Comparison of ENCODE assay signal across 1 cellular context in genomic region chr7:44213872-44214595, GRCh38.
TF ChIP-seq lines count a peak whose summit lies in the region.

No MANE protein-coding gene starts in this region.

TF ChIP-seq in H1, 55 proteins besides CTCF, POLR2A, EP300 and RAD21:
- TF ChIP-seq USF2 (IDR thresholded peaks at IDR 0.05; ENCODE audit: low read length) (no peak), NRF1 (IDR thresholded peaks at IDR 0.05; ENCODE audit: low read depth, low read length) (no peak), SRF (IDR thresholded peaks at IDR 0.05; ENCODE audit: low read depth, low read length) (no peak), CEBPB (IDR thresholded peaks at IDR 0.05; ENCODE audit: low read depth, low read length) (no peak), CHD2 (IDR thresholded peaks at IDR 0.05; ENCODE audit: low read length) (no peak), CHD1 (IDR thresholded peaks at IDR 0.05; ENCODE audit: low read depth, low read length) (no peak), GABPA (IDR thresholded peaks at IDR 0.05; ENCODE audit: borderline replicate concordance, insufficient read depth, low read length) (no peak), SP1 (IDR thresholded peaks at IDR 0.05; ENCODE audit: low read depth, low read length) (peak; percentile 95), SP4 (IDR thresholded peaks at IDR 0.05; ENCODE audit: low read length) (peak; percentile 69; the same call in 1 of the 2 replicates), NANOG (IDR thresholded peaks at IDR 0.05; ENCODE audit: insufficient read depth, low read depth, low read length, poor library complexity, severe bottlenecking) (no peak), RFX5 (IDR thresholded peaks at IDR 0.05; ENCODE audit: borderline replicate concordance, low read depth, low read length) (no peak), E2F6 (IDR thresholded peaks at IDR 0.05) (no peak), SAP30 (IDR thresholded peaks at IDR 0.05; ENCODE audit: insufficient read depth, insufficient replicate concordance, low read length) (no peak), PHF8 (conservative IDR thresholded peaks at IDR 0.05; ENCODE audit: low read depth, low read length) (no peak), ASH2L (IDR thresholded peaks at IDR 0.05; ENCODE audit: low read length) (no peak), YY1 (IDR thresholded peaks at IDR 0.05; ENCODE audit: low read depth, low read length) (0 out of 2 replicates have a peak, but pooled peaks have one; percentile 42), SIRT6 (IDR thresholded peaks at IDR 0.05; ENCODE audit: low read length) (no peak), ZNF274 (IDR thresholded peaks at IDR 0.05; ENCODE audit: borderline replicate concordance, extremely low read depth, low read length) (no peak), TCF12 (IDR thresholded peaks at IDR 0.05; ENCODE audit: low read depth, low read length) (no peak), KDM1A (IDR thresholded peaks at IDR 0.05; ENCODE audit: borderline replicate concordance, low read length) (no peak), TEAD4 (IDR thresholded peaks at IDR 0.05; ENCODE audit: low read depth, low read length) (no peak), HDAC6 (IDR thresholded peaks at IDR 0.05; ENCODE audit: low read depth, low read length) (no peak), KDM5A (IDR thresholded peaks at IDR 0.05; ENCODE audit: low read length) (no peak), RNF2 (IDR thresholded peaks at IDR 0.05; ENCODE audit: borderline replicate concordance, low read depth, low read length, missing control alignments, poor library complexity, severe bottlenecking) (no peak), SUZ12 (IDR thresholded peaks at IDR 0.05; ENCODE audit: low read length) (no peak), SP2 (IDR thresholded peaks at IDR 0.05; ENCODE audit: low read length) (no peak), GTF2F1 (IDR thresholded peaks at IDR 0.05; ENCODE audit: borderline replicate concordance, low read depth, low read length) (no peak), SIX5 (IDR thresholded peaks at IDR 0.05; ENCODE audit: low read depth, low read length) (no peak), EGR1 (IDR thresholded peaks at IDR 0.05; ENCODE audit: borderline replicate concordance, low read depth, low read length) (0 out of 2 replicates have a peak, but pooled peaks have one; percentile 31), CTBP2 (IDR thresholded peaks at IDR 0.05; ENCODE audit: borderline replicate concordance, insufficient read depth, insufficient read length, low read length) (no peak), SIN3A (conservative IDR thresholded peaks at IDR 0.05 in 1 of 2, IDR thresholded peaks at IDR 0.05 in 1 of 2; ENCODE audit: low read depth in 1 of 2, low read length in 2 of 2) (peak in 1 of 2 experiments; percentile 78; a peak in 2 of 4 replicates), JUND (IDR thresholded peaks at IDR 0.05; ENCODE audit: low read length) (0 out of 2 replicates have a peak, but pooled peaks have one; percentile 44), CBX5 (IDR thresholded peaks at IDR 0.05; ENCODE audit: low read depth, low read length) (no peak), EZH2 (IDR thresholded peaks at IDR 0.05; ENCODE audit: low read depth, low read length, severe bottlenecking) (no peak), POU5F1 (IDR thresholded peaks at IDR 0.05; ENCODE audit: low read depth, low read length) (no peak), BCL11A (IDR thresholded peaks at IDR 0.05; ENCODE audit: low read depth in 2 of 2, low read length in 2 of 2) (no peak), RBBP5 (IDR thresholded peaks at IDR 0.05; ENCODE audit: borderline replicate concordance, low read depth, low read length) (no peak), KDM4A (IDR thresholded peaks at IDR 0.05; ENCODE audit: low read depth, low read length, severe bottlenecking) (no peak), TBP (IDR thresholded peaks at IDR 0.05; ENCODE audit: low read depth, low read length) (no peak), BRCA1 (IDR thresholded peaks at IDR 0.05; ENCODE audit: low read depth, low read length) (no peak), POLR2AphosphoS5 (IDR thresholded peaks at IDR 0.05; ENCODE audit: low read depth, low read length) (no peak), ATF3 (IDR thresholded peaks at IDR 0.05; ENCODE audit: insufficient read depth, low read depth, low read length) (no peak), CBX8 (IDR thresholded peaks at IDR 0.05; ENCODE audit: borderline replicate concordance, low read depth, low read length) (no peak), RXRA (IDR thresholded peaks at IDR 0.05; ENCODE audit: insufficient read depth, low read depth, low read length) (no peak), HDAC2 (IDR thresholded peaks at IDR 0.05; ENCODE audit: borderline replicate concordance in 1 of 2, low read depth in 2 of 2, low read length in 2 of 2) (no peak), BACH1 (IDR thresholded peaks at IDR 0.05; ENCODE audit: low read length) (no peak), CREB1 (IDR thresholded peaks at IDR 0.05) (peak; percentile 58; the same call in 1 of the 2 replicates), TAF1 (IDR thresholded peaks at IDR 0.05; ENCODE audit: low read depth, low read length) (no peak), FOSL1 (IDR thresholded peaks at IDR 0.05; ENCODE audit: insufficient read depth, low read depth, low read length) (no peak), ATF2 (IDR thresholded peaks at IDR 0.05; ENCODE audit: low read length) (no peak), CHD7 (IDR thresholded peaks at IDR 0.05; ENCODE audit: insufficient replicate concordance, low read length) (no peak), TAF7 (optimal IDR thresholded peaks at IDR 0.05; ENCODE audit: borderline replicate concordance, low read depth, low read length) (no peak), MAX (IDR thresholded peaks at IDR 0.05) (peak; percentile 47; the same call in 1 of the 2 replicates), MAFK (IDR thresholded peaks at IDR 0.05; ENCODE audit: low read depth, low read length) (no peak), JUN (IDR thresholded peaks at IDR 0.05; ENCODE audit: low read depth, low read length) (no peak)
